Comparison of ENCODE assay signal across 11 cellular contexts in genomic region chr4:26878729-26879415, GRCh38. TPM values are rescaled to one million over a fixed set of nuclear protein-coding genes. Genes with fewer than 3 reads are reported as not detected.
DNase-seq lines count a peak whose midpoint lies in the region; ATAC-seq and TF ChIP-seq lines count a peak whose summit lies in the region.
"Had no signal": no experiment of that assay in that cellular context is flagged by ENCODE, and none has a peak within 500 bp of the region (broad histone marks: within the 10 kb centered on the region; RNA-seq: fewer than 3 reads in every experiment).

No MANE protein-coding gene starts in this region.

- H3K4me3 Mint-ChIP-seq in nephron progenitor cell = no peak overlapping the region

- H3K9me3 Mint-ChIP-seq in nephron progenitor cell = peaks cover 24% of the 10 kb centered on the region

- in situ Hi-C loops in GM23248 (cut with MboI) = no loop called here

- no peak overlapping the region for H3K27ac ChIP-seq in GM23248
- H3K27ac ChIP-seq in RWPE2 (ENCODE audit: poor library complexity, severe bottlenecking) = peak overlapping the region; percentile 42
- H3K27ac ChIP-seq in caudate nucleus (ENCODE audit: low read depth, low read length) = peak overlapping the region; percentile 42
- H3K27ac ChIP-seq: dorsolateral prefrontal cortex had no signal

- H3K9me2 ChIP-seq in GM23248 (ENCODE audit: insufficient read depth) = no peaks in the 10 kb centered on the region

- H3K27me3 ChIP-seq in GM23248 (replicated peaks; ENCODE audit: insufficient read depth) = no peaks in the 10 kb centered on the region
- no peaks in the 10 kb centered on the region for H3K27me3 ChIP-seq in RWPE2 (ENCODE audit: insufficient read depth, poor library complexity, severe bottlenecking)
- H3K27me3 ChIP-seq: dorsolateral prefrontal cortex had no signal

- H3K9me3 ChIP-seq in GM23248 (ENCODE audit: low read depth) (no peaks in the 10 kb centered on the region), RWPE2 (ENCODE audit: severe bottlenecking) (no peaks in the 10 kb centered on the region)

- H3K79me2 ChIP-seq in GM23248 (ENCODE audit: insufficient read depth) = peaks cover 82% of the 10 kb centered on the region

- H2AFZ ChIP-seq in GM23248 = no peak overlapping the region; the same call in 1 of the 2 replicates

- H3K27ac Mint-ChIP-seq in nephron progenitor cell = peak overlapping the region; percentile 43

- TF ChIP-seq CTCF in RWPE2 (IDR thresholded peaks at IDR 0.05; ENCODE audit: poor library complexity, severe bottlenecking) (no peak), nephron progenitor cell (IDR thresholded peaks at IDR 0.05) (no peak)

- H3K9ac ChIP-seq in GM23248 = no peak overlapping the region

- no peaks in the 10 kb centered on the region for H3K4me1 Mint-ChIP-seq in nephron progenitor cell

- H3K4me3 ChIP-seq in GM23248 (no peak overlapping the region), RWPE2 (ENCODE audit: severe bottlenecking) (no peak overlapping the region)
- H3K4me3 ChIP-seq: dorsolateral prefrontal cortex had no signal

- peak; percentile 54 for DNase-seq in GM23248
- DNase-seq in RWPE2 (ENCODE audit: low spot score) = no peak
- peak in 3 of 61 donors; percentile 4 to 21 (median 15) for DNase-seq in caudate nucleus (lab: John Stamatoyannopoulos, UW)
- no peak for DNase-seq in nephron progenitor cell
- DNase-seq in GM19240 (ENCODE audit: insufficient read length, low spot score) = no peak
- DNase-seq in NCI-H82 (lab: John Stamatoyannopoulos, UW) = no peak
- DNase-seq in DMS114 treated with DMSO at 0.1 percent for 48 hours (lab: John Stamatoyannopoulos, UW; ENCODE audit: unreplicated experiment) = no peak
- DNase-seq: DMS79 treated with DMSO at 0.1 percent for 48 hours, dorsolateral prefrontal cortex, occipital lobe, Right ventricle myocardium superior had no signal

- no peaks in the 10 kb centered on the region for H3K27me3 Mint-ChIP-seq in nephron progenitor cell (ENCODE audit: low read depth, poor library complexity)

- peaks cover 8% of the 10 kb centered on the region; the same call in 1 of the 2 replicates for H3K4me1 ChIP-seq in GM23248 (ENCODE audit: insufficient read depth)
- H3K4me1 ChIP-seq in RWPE2 (ENCODE audit: insufficient read depth, poor library complexity, severe bottlenecking) = peaks cover 12% of the 10 kb centered on the region

- 75 to 80% methylated on average over 6 of the region's 6 CpGs for WGBS in GM23248 (ENCODE audit: low coverage in 1 of 2, low lambda C conversion rate in 2 of 2, missing lambda C conversion rate in 2 of 2), 2 experiments

- H4K20me1 ChIP-seq in GM23248 (ENCODE audit: insufficient read depth) = no peaks in the 10 kb centered on the region

- 0 out of 2 replicates have a peak, but pooled peaks cover 4% of the 10 kb centered on the region for H3F3A ChIP-seq in GM23248 (ENCODE audit: insufficient read depth)

- peaks cover 30% of the 10 kb centered on the region for H3K36me3 Mint-ChIP-seq in nephron progenitor cell (ENCODE audit: low read depth)

- H3K36me3 ChIP-seq in GM23248 (ENCODE audit: low read depth) (no peaks in the 10 kb centered on the region), RWPE2 (ENCODE audit: low read depth) (no peaks in the 10 kb centered on the region)

- no peak overlapping the region for H3K4me2 ChIP-seq in GM23248 (ENCODE audit: unreplicated experiment)

- peak; percentile 85 for ATAC-seq in RWPE2 (ENCODE audit: low read depth)

RNA-seq across cellular contexts. Expression of gene STIM2, which starts 18.2 kb away (rescaled TPM):
- 13.8 and 16.7 TPM in 2 replicates for total RNA-seq in GM23248 (2014; rRNA removed; shearing (Covaris generic))
- 10.7 and 10.8 TPM in 2 replicates for polyA plus RNA-seq in GM23248 (2016; fragmentation: Nextera tagmentation; extraction: Ambion mirVana)
